Comparison of ENCODE assay signal across 18 cellular contexts in the genomic region with DNA sequence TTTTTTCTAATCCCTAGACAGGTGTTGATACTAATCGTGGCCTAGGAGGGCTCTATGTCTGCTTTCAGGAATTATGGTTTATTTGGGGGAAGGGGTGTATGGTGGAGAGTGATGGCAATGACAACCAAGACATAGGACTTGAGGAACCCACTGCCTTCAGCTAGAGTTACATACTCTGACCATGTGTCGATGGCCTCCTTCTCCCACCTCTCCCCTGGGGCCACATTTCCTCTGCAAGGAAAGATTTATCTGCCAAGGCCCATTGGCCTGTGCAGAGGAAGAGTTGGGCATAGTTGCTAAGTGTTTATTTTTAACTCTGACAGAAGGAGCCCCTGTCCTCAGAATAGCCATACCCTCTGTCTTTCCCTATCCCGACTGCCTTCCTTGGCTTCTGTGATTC. TPM values are rescaled to one million over a fixed set of nuclear protein-coding genes. Genes with fewer than 3 reads are reported as not detected.
DNase-seq lines count a peak whose midpoint lies in the region; ATAC-seq and TF ChIP-seq lines count a peak whose summit lies in the region.
"Had no signal": no experiment of that assay in that cellular context is flagged by ENCODE, and none has a peak within 500 bp of the region (broad histone marks: within the 10 kb centered on the region; RNA-seq: fewer than 3 reads in every experiment).

No MANE protein-coding gene starts in this region.

- peaks cover 61 to 97% (median 94%) of the 10 kb centered on the region in 4 donors for H3K4me1 Mint-ChIP-seq in naive thymus-derived CD8-positive, alpha-beta T cell
- peaks cover 52% of the 10 kb centered on the region for H3K4me1 Mint-ChIP-seq in activated CD4-positive, alpha-beta memory T cell treated with anti-CD3 and anti-CD28 coated beads, Interleukin-2, amount 10 ng/mL, durations not matched to agents 7 days and 5 days

- H4K20me1 ChIP-seq in GM23248 (ENCODE audit: insufficient read depth), result peaks cover 14% of the 10 kb centered on the region

- 94 to 100% methylated on average over 3 of the region's 3 CpGs for WGBS in GM23248 (ENCODE audit: low coverage in 1 of 2, low lambda C conversion rate in 2 of 2, missing lambda C conversion rate in 2 of 2), 2 experiments
- 72 to 81% methylated on average over 3 of the region's 3 CpGs for WGBS in lung, 2 donors

- no peak overlapping the region for H3K4me3 ChIP-seq in GM23248
- H3K4me3 ChIP-seq in ascending aorta, result peak overlapping the region in 1 of 2 donors; percentile 42
- H3K4me3 ChIP-seq in lung, result no peak overlapping the region
- peak overlapping the region in 2 of 4 donors; percentile 38 to 55 for H3K4me3 ChIP-seq in gastrocnemius medialis

- H3K79me2 ChIP-seq in GM23248 (ENCODE audit: insufficient read depth), result peaks cover 100% of the 10 kb centered on the region

- H3K9me3 ChIP-seq in GM23248 (ENCODE audit: low read depth) (no peaks in the 10 kb centered on the region), ascending aorta (no peaks in the 10 kb centered on the region), lung (ENCODE audit: control insufficient read depth in 2 of 2, insufficient read depth in 1 of 2, low read length in 1 of 2) (no peaks in the 10 kb centered on the region), gastrocnemius medialis (no peaks in the 10 kb centered on the region)

- no peaks in the 10 kb centered on the region for H3K36me3 ChIP-seq in GM23248 (ENCODE audit: low read depth)
- H3K36me3 ChIP-seq in ascending aorta, result peaks cover 0 to 7% of the 10 kb centered on the region in 2 donors
- H3K36me3 ChIP-seq in lung (ENCODE audit: control insufficient read depth in 2 of 2, insufficient read depth in 2 of 2, low read length in 2 of 2), result peaks cover 0 to 6% of the 10 kb centered on the region in 2 donors
- no peaks in the 10 kb centered on the region for H3K36me3 ChIP-seq in gastrocnemius medialis

- H3K9me2 ChIP-seq in GM23248 (ENCODE audit: insufficient read depth), result no peaks in the 10 kb centered on the region

- no peak overlapping the region for H2AFZ ChIP-seq in GM23248

- H3K36me3 Mint-ChIP-seq in naive thymus-derived CD8-positive, alpha-beta T cell, result peaks cover 0 to 28% (median 11%) of the 10 kb centered on the region in 3 donors
- H3K36me3 Mint-ChIP-seq in activated CD4-positive, alpha-beta memory T cell treated with anti-CD3 and anti-CD28 coated beads, Interleukin-2, amount 10 ng/mL, durations not matched to agents 7 days and 5 days (ENCODE audit: low read depth), result peaks cover 29% of the 10 kb centered on the region

- H3K27ac ChIP-seq in GM23248 (peak overlapping the region; percentile 95), ascending aorta (peak overlapping the region; percentile 89 to 92), lung (ENCODE audit: low read depth in 1 of 2, low read length in 1 of 2) (peak overlapping the region; percentile 15 to 93), gastrocnemius medialis (peak overlapping the region; percentile 93 to 98 (median 96))
- H3K27ac ChIP-seq: KMS-11 had no signal

- ATAC-seq in lung (ENCODE audit: insufficient read depth, low FRiP score) (no peak), gastrocnemius medialis (no peak)
- ATAC-seq in naive thymus-derived CD8-positive, alpha-beta T cell, result no peak

- DNase-seq in GM23248 (no peak), ascending aorta (ENCODE audit: low spot score in 2 of 2) (no peak), lung (ENCODE audit: low spot score) (no peak), gastrocnemius medialis (no peak), NCI-H345 treated with DMSO at 0.1 percent for 48 hours (lab: John Stamatoyannopoulos, UW; ENCODE audit: unreplicated experiment) (no peak), iPS-NIHi11 (ENCODE audit: low spot score) (no peak)
- DNase-seq in naive thymus-derived CD8-positive, alpha-beta T cell, result no peak
- DNase-seq in activated CD4-positive, alpha-beta memory T cell treated with anti-CD3 and anti-CD28 coated beads, Interleukin-2, amount 10 ng/mL, durations not matched to agents 7 days and 5 days, result no peak
- DNase-seq: activated CD4-positive, CD25-positive, alpha-beta regulatory T cell treated with anti-CD3 and anti-CD28 coated beads, Interleukin-2, amount 50 U/mL, for 72 hours; activated naive CD4-positive, alpha-beta T cell; AML-193; effector CD4-positive, alpha-beta T cell; HCEC 1CT; mammary epithelial cell; NCI-H226; SHP77 had no signal

- H3F3A ChIP-seq in GM23248 (ENCODE audit: insufficient read depth), result peaks cover 21% of the 10 kb centered on the region

- intact Hi-C loops in ascending aorta (cut with DNase I) (no loop called here), gastrocnemius medialis (cut with DNase I; ENCODE audit: low total_unique reads) (loop anchor here (5.0 to 10.0 kb wide), 3 partner anchors 213 to 1121 kb away; no protein-coding TSS in a partner anchor)

- H3K4me2 ChIP-seq in GM23248 (ENCODE audit: unreplicated experiment), result peak overlapping the region; percentile 72
- H3K4me2 ChIP-seq: KMS-11 had no signal

- no peak for TF ChIP-seq CTCF in ascending aorta (IDR thresholded peaks at IDR 0.05)
- no peak for TF ChIP-seq CTCF in lung (IDR thresholded peaks at IDR 0.05; ENCODE audit: control extremely low read depth, extremely low read depth)
- no peak for TF ChIP-seq CTCF in gastrocnemius medialis (IDR thresholded peaks at IDR 0.05 in 4 of 5, conservative IDR thresholded peaks at IDR 0.05 in 1 of 5)

- H3K4me3 Mint-ChIP-seq in naive thymus-derived CD8-positive, alpha-beta T cell, result no peak overlapping the region
- no peak overlapping the region for H3K4me3 Mint-ChIP-seq in activated CD4-positive, alpha-beta memory T cell treated with anti-CD3 and anti-CD28 coated beads, Interleukin-2, amount 10 ng/mL, durations not matched to agents 7 days and 5 days
- H3K4me3 Mint-ChIP-seq: stimulated activated naive CD8-positive, alpha-beta T cell treated with anti-CD3 and anti-CD28 coated beads, Interleukin-15, Interleukin-2, amounts not matched to agents 100 ng/mL and 50 ng/mL, for 24 hours had no signal

- TF ChIP-seq POLR2A in gastrocnemius medialis (IDR thresholded peaks at IDR 0.05), result no peak

- no peak overlapping the region for H3K27ac Mint-ChIP-seq in naive thymus-derived CD8-positive, alpha-beta T cell
- H3K27ac Mint-ChIP-seq in activated CD4-positive, alpha-beta memory T cell treated with anti-CD3 and anti-CD28 coated beads, Interleukin-2, amount 10 ng/mL, durations not matched to agents 7 days and 5 days, result no peak overlapping the region
- H3K27ac Mint-ChIP-seq: stimulated activated naive CD8-positive, alpha-beta T cell treated with anti-CD3 and anti-CD28 coated beads, Interleukin-15, Interleukin-2, amounts not matched to agents 100 ng/mL and 50 ng/mL, for 24 hours had no signal

- H3K27me3 ChIP-seq in GM23248 (replicated peaks; ENCODE audit: insufficient read depth) (no peaks in the 10 kb centered on the region), ascending aorta (no peaks in the 10 kb centered on the region), lung (ENCODE audit: control insufficient read depth, insufficient read depth) (no peaks in the 10 kb centered on the region), gastrocnemius medialis (no peaks in the 10 kb centered on the region)

- POLR2A ChIA-PET in naive thymus-derived CD8-positive, alpha-beta T cell (lab: Charles Lee), result no interaction called here
- POLR2A ChIA-PET in activated CD4-positive, alpha-beta memory T cell treated with anti-CD3 and anti-CD28 coated beads, Interleukin-2, amount 10 ng/mL, durations not matched to agents 7 days and 5 days (lab: Charles Lee), result interaction anchor here (1.0 to 2.3 kb wide), 2 partner anchors 9 to 12 kb away, joined by 3 to 11 read pairs; no protein-coding TSS in a partner anchor

- in situ Hi-C loops in GM23248 (cut with MboI) (no loop called here), gastrocnemius medialis (cut with MboI; ENCODE audit: low sequenced_read_pairs in 4 of 4) (loop anchor here in 1 of 4 donors (25.0 kb wide), 1 partner anchor 1118 kb away; no protein-coding TSS in a partner anchor)

- H3K27me3 Mint-ChIP-seq in naive thymus-derived CD8-positive, alpha-beta T cell, result no peaks in the 10 kb centered on the region
- no peaks in the 10 kb centered on the region for H3K27me3 Mint-ChIP-seq in activated CD4-positive, alpha-beta memory T cell treated with anti-CD3 and anti-CD28 coated beads, Interleukin-2, amount 10 ng/mL, durations not matched to agents 7 days and 5 days
- H3K27me3 Mint-ChIP-seq: stimulated activated naive CD8-positive, alpha-beta T cell treated with anti-CD3 and anti-CD28 coated beads, Interleukin-15, Interleukin-2, amounts not matched to agents 100 ng/mL and 50 ng/mL, for 24 hours had no signal

- CTCF ChIA-PET in activated CD4-positive, alpha-beta memory T cell treated with anti-CD3 and anti-CD28 coated beads, Interleukin-2, amount 10 ng/mL, durations not matched to agents 7 days and 5 days (lab: Charles Lee), result interaction anchor here (1.2 to 1.9 kb wide), 2 partner anchors 31 to 218 kb away, joined by 3 to 5 read pairs; no protein-coding TSS in a partner anchor

- peak overlapping the region; percentile 82 for H3K9ac ChIP-seq in GM23248
- H3K9ac ChIP-seq: KMS-11 had no signal

- H3K9me3 Mint-ChIP-seq in naive thymus-derived CD8-positive, alpha-beta T cell, result no peaks in the 10 kb centered on the region
- no peaks in the 10 kb centered on the region for H3K9me3 Mint-ChIP-seq in activated CD4-positive, alpha-beta memory T cell treated with anti-CD3 and anti-CD28 coated beads, Interleukin-2, amount 10 ng/mL, durations not matched to agents 7 days and 5 days
- H3K9me3 Mint-ChIP-seq: stimulated activated naive CD8-positive, alpha-beta T cell treated with anti-CD3 and anti-CD28 coated beads, Interleukin-15, Interleukin-2, amounts not matched to agents 100 ng/mL and 50 ng/mL, for 24 hours had no signal

- H3K4me1 ChIP-seq in GM23248 (ENCODE audit: insufficient read depth), result peaks cover 50% of the 10 kb centered on the region
- peaks cover 29 to 71% of the 10 kb centered on the region in 2 donors for H3K4me1 ChIP-seq in ascending aorta
- H3K4me1 ChIP-seq in lung (ENCODE audit: control insufficient read depth in 2 of 2, insufficient read depth in 2 of 2, low read length in 2 of 2), result peaks cover 44 to 61% of the 10 kb centered on the region in 2 donors
- peaks cover 100% of the 10 kb centered on the region in 2 donors for H3K4me1 ChIP-seq in gastrocnemius medialis

RNA-seq across cellular contexts. Expression of a gene that starts 9.4 kb away (rescaled TPM):
- total RNA-seq in GM23248 (2014; rRNA removed; shearing (Covaris generic)), result 50.6 and 63.3 TPM in 2 replicates
- polyA plus RNA-seq in GM23248 (2016; fragmentation: Nextera tagmentation; extraction: Ambion mirVana) (7.5 and 8.8 TPM in 2 replicates), lung (10 to 100 TPM; 55.7 to 94.5 TPM)
- total RNA-seq in ascending aorta (35.3 TPM), lung (100 to 1,000 TPM in 1 of 2 donors, 10 to 100 TPM in 1; 35.8 to 116 TPM), gastrocnemius medialis (100 to 1,000 TPM; 115 to 207 (median 140) TPM)
- 10 to 100 TPM; 52.2 to 55.8 TPM for total RNA-seq in naive thymus-derived CD8-positive, alpha-beta T cell
- 1 to 10 TPM; 1.3 to 2.5 (median 1.6) TPM for polyA plus RNA-seq in naive thymus-derived CD8-positive, alpha-beta T cell
- total RNA-seq in activated CD4-positive, alpha-beta memory T cell treated with anti-CD3 and anti-CD28 coated beads, Interleukin-2, amount 10 ng/mL, durations not matched to agents 7 days and 5 days, result 10 to 100 TPM; 89.1 to 95.2 TPM

RNA-seq across cellular contexts. Expression of a gene that starts 58.8 kb away (rescaled TPM):
- 28.8 and 31.5 TPM in 2 replicates for total RNA-seq in GM23248 (2014; rRNA removed; shearing (Covaris generic))
- 16.9 and 18.2 TPM in 2 replicates for polyA plus RNA-seq in GM23248 (2016; fragmentation: Nextera tagmentation; extraction: Ambion mirVana)
- total RNA-seq in ascending aorta, result 17.9 TPM
- total RNA-seq in lung, result 10 to 100 TPM; 12.3 to 13.0 TPM
- 1 to 10 TPM; 4.6 to 5.4 TPM for polyA plus RNA-seq in lung
- total RNA-seq in gastrocnemius medialis, result 1 to 10 TPM in 2 of 4 donors, under 1 TPM in 2; 0.85 to 1.8 (median 1.0) TPM
- under 1 TPM; 0.22 to 0.34 TPM for total RNA-seq in naive thymus-derived CD8-positive, alpha-beta T cell
- not detected for polyA plus RNA-seq in naive thymus-derived CD8-positive, alpha-beta T cell
- total RNA-seq in activated CD4-positive, alpha-beta memory T cell treated with anti-CD3 and anti-CD28 coated beads, Interleukin-2, amount 10 ng/mL, durations not matched to agents 7 days and 5 days, result 1 to 10 TPM; 8.8 to 9.2 TPM
